ENCODE assay signal across 19 cellular contexts in genomic region chr2:226775032-226775509, GRCh38. TPM values are rescaled to one million over a fixed set of nuclear protein-coding genes. Genes with fewer than 3 reads are reported as not detected.
DNase-seq lines count a peak whose midpoint lies in the region; ATAC-seq, FAIRE-seq and TF ChIP-seq lines count a peak whose summit lies in the region.
"Had no signal": no experiment of that assay in that cellular context is flagged by ENCODE, and none has a peak within 500 bp of the region (broad histone marks: within the 10 kb centered on the region; RNA-seq: fewer than 3 reads in every experiment).

No MANE protein-coding gene starts in this region.

- H3K9me1 ChIP-seq in keratinocyte (ENCODE audit: control insufficient read depth, extremely low read depth, insufficient read depth, low read length), result no peaks in the 10 kb centered on the region

- ATAC-seq in HepG2 (no peak), right lobe of liver (no peak), GM21717 (IDR thresholded peaks at IDR 0.05; ENCODE audit: unreplicated experiment) (no peak)
- ATAC-seq: A549 had no signal

- no peak overlapping the region for H3K4me2 ChIP-seq in HepG2 (ENCODE audit: low read depth, low read length)
- H3K4me2 ChIP-seq in MM.1S (ENCODE audit: low read depth, low read length), result 0 out of 2 replicates have a peak overlapping the region, but pooled peaks have one; percentile 68
- H3K4me2 ChIP-seq in keratinocyte (ENCODE audit: control insufficient read depth, extremely low read depth, insufficient read depth, low read depth, low read length), result no peak overlapping the region
- H3K4me2 ChIP-seq: A549 had no signal

- TF ChIP-seq RAD21 in HepG2 (CRISPR knock-in tag; IDR thresholded peaks at IDR 0.05), result no peak

- H3K4me1 ChIP-seq in HepG2 (ENCODE audit: insufficient read depth, low read length) (peaks cover 26% of the 10 kb centered on the region), right lobe of liver (peaks cover 0 to 36% (median 11%) of the 10 kb centered on the region in 4 donors), MM.1S (ENCODE audit: low read length) (peaks cover 40% of the 10 kb centered on the region), keratinocyte (ENCODE audit: control insufficient read depth, extremely low read depth, insufficient read depth, low read length) (peaks cover 17% of the 10 kb centered on the region), skeletal muscle tissue (ENCODE audit: control insufficient read depth in 3 of 3, insufficient read depth in 3 of 3, low read length in 3 of 3) (peaks cover 20 to 30% (median 26%) of the 10 kb centered on the region in 3 donors)

- TF ChIP-seq EP300 in HepG2 (IDR thresholded peaks at IDR 0.05; ENCODE audit: low read depth in 2 of 2, low read length in 2 of 2), result no peak
- TF ChIP-seq EP300 in HepG2 (CRISPR knock-in tag; IDR thresholded peaks at IDR 0.05; ENCODE audit: borderline replicate concordance), result no peak

- H3K9me3 ChIP-seq in HepG2 (ENCODE audit: low read length) (peaks cover 11% of the 10 kb centered on the region), right lobe of liver (no peaks in the 10 kb centered on the region), MM.1S (replicated peaks; ENCODE audit: insufficient read depth, low read length) (no peaks in the 10 kb centered on the region), keratinocyte (ENCODE audit: control insufficient read depth, low read depth, low read length) (no peaks in the 10 kb centered on the region), skeletal muscle tissue (ENCODE audit: control insufficient read depth in 3 of 3, low read length in 3 of 3) (no peaks in the 10 kb centered on the region)

- intact Hi-C loops in HepG2 (cut with micrococcal nuclease; ENCODE audit: unreplicated experiment), result no loop called here
- intact Hi-C loops in right lobe of liver (cut with DNase I), result no loop called here

- H3K9me2 ChIP-seq in MM.1S (replicated peaks; ENCODE audit: insufficient read depth, low read length), result no peaks in the 10 kb centered on the region

- dilution Hi-C loops in keratinocyte (cut with MboI; ENCODE audit: extremely low pct_ligation_motif_present, low sequenced_read_pairs), result no loop called here

- FAIRE-seq in HepG2 (lab: Jason Lieb, UNC), result no peak
- peak; percentile 13 for FAIRE-seq in keratinocyte (lab: Jason Lieb, UNC)
- FAIRE-seq: A549, GM12892, GM18507 had no signal

- H3K36me3 ChIP-seq in HepG2 (replicated peaks in 1 of 2; ENCODE audit: control insufficient read depth in 1 of 2, insufficient read depth in 2 of 2, low read length in 2 of 2) (peaks cover 1 to 12% of the 10 kb centered on the region in 2 experiments; a peak in 2 of 5 replicates), right lobe of liver (no peaks in the 10 kb centered on the region), MM.1S (replicated peaks; ENCODE audit: insufficient read depth, low read length) (no peaks in the 10 kb centered on the region), keratinocyte (ENCODE audit: control insufficient read depth in 2 of 2, extremely low read depth in 1 of 2, insufficient read depth in 2 of 2, low read length in 2 of 2) (peaks cover 9% of the 10 kb centered on the region in 2 experiments), skeletal muscle tissue (ENCODE audit: control insufficient read depth in 3 of 3, insufficient read depth in 3 of 3, low read length in 3 of 3) (peaks cover 0 to 10% (median 0%) of the 10 kb centered on the region in 3 donors)

- H3K9ac ChIP-seq in HepG2 (ENCODE audit: insufficient read depth, low read depth, low read length) (no peak overlapping the region), MM.1S (ENCODE audit: low read length) (no peak overlapping the region), keratinocyte (ENCODE audit: control insufficient read depth, extremely low read depth, insufficient read depth, low read length) (no peak overlapping the region), skeletal muscle tissue (ENCODE audit: low read depth in 1 of 3, low read length in 3 of 3) (no peak overlapping the region)

- H3K79me2 ChIP-seq in HepG2 (ENCODE audit: insufficient read depth, low read length), result peaks cover 9% of the 10 kb centered on the region
- peaks cover 12% of the 10 kb centered on the region; the same call in 1 of the 2 replicates for H3K79me2 ChIP-seq in MM.1S (ENCODE audit: low read length)
- peaks cover 25% of the 10 kb centered on the region for H3K79me2 ChIP-seq in keratinocyte (ENCODE audit: control insufficient read depth, insufficient read depth, low read length)

- no peak overlapping the region for H3K27ac ChIP-seq in HepG2 (ENCODE audit: extremely low read length, insufficient read depth, low read length)
- H3K27ac ChIP-seq in right lobe of liver, result no peak overlapping the region
- peak overlapping the region; percentile 97; the same call in 1 of the 2 replicates for H3K27ac ChIP-seq in MM.1S (ENCODE audit: low read length)
- no peak overlapping the region for H3K27ac ChIP-seq in keratinocyte (ENCODE audit: control insufficient read depth, insufficient read depth, low read length)
- H3K27ac ChIP-seq in skeletal muscle tissue (ENCODE audit: low read depth, low read length), result peak overlapping the region; percentile 78
- H3K27ac ChIP-seq: 22Rv1, A549 had no signal

- H4K20me1 ChIP-seq in HepG2 (ENCODE audit: insufficient read depth, low read length), result no peaks in the 10 kb centered on the region
- no peaks in the 10 kb centered on the region for H4K20me1 ChIP-seq in MM.1S (ENCODE audit: insufficient read depth, low read length)
- H4K20me1 ChIP-seq in keratinocyte (ENCODE audit: control insufficient read depth, extremely low read depth, insufficient read depth, low read length), result no peaks in the 10 kb centered on the region

- in situ Hi-C loops in HepG2 (cut with HindIII; ENCODE audit: extremely low pct_ligation_motif_present, low pct_unique_long_range_greater_than_20kb), result no loop called here

- BruUV-seq in HepG2 (replicated peaks; lab: Mats Ljungman, UMichigan), result no TSS peak

- no peak overlapping the region for H2AFZ ChIP-seq in HepG2 (ENCODE audit: low read length)
- H2AFZ ChIP-seq in MM.1S (ENCODE audit: low read length), result no peak overlapping the region
- H2AFZ ChIP-seq in keratinocyte (ENCODE audit: control insufficient read depth, low read length), result no peak overlapping the region

- WGBS in HepG2 (ENCODE audit: low lambda C conversion rate), result 97% methylated on average over 3 of the region's 3 CpGs
- 100% methylated on average over 3 of the region's 3 CpGs for WGBS in right lobe of liver (ENCODE audit: insufficient coverage, low coverage, low lambda C conversion rate, missing lambda C conversion rate)

- DNase-seq in HepG2 (ENCODE audit: low spot score), result no peak
- DNase-seq in right lobe of liver, result no peak
- no peak for DNase-seq in MM.1S
- DNase-seq in keratinocyte (ENCODE audit: low read depth, low spot score), result no peak
- DNase-seq in GM19238 (ENCODE audit: insufficient read length, low spot score), result no peak
- DNase-seq in activated gamma-delta T cell (lab: John Stamatoyannopoulos, UW), result no peak
- DNase-seq: AML-193; CD4-positive, alpha-beta memory T cell; DMS153; DMS79; GDM1; GOT3; H9 had no signal

- H3K4me3 ChIP-seq in HepG2 (replicated peaks in 1 of 3; ENCODE audit: insufficient read depth in 1 of 3, low read depth in 2 of 3, low read length in 3 of 3), result no peak overlapping the region
- H3K4me3 ChIP-seq in right lobe of liver, result no peak overlapping the region
- H3K4me3 ChIP-seq in MM.1S (ENCODE audit: low read length), result no peak overlapping the region
- H3K4me3 ChIP-seq in keratinocyte (ENCODE audit: control insufficient read depth in 2 of 3, extremely low read depth in 1 of 3, insufficient read depth in 2 of 3, low read depth in 1 of 3, low read length in 3 of 3), result no peak overlapping the region
- H3K4me3 ChIP-seq in skeletal muscle tissue (ENCODE audit: low read length in 3 of 3), result no peak overlapping the region
- H3K4me3 ChIP-seq: A549 had no signal

- H3K27me3 ChIP-seq in HepG2 (ENCODE audit: control insufficient read depth in 1 of 2, insufficient read depth in 2 of 2, low read length in 2 of 2) (no peaks in the 10 kb centered on the region), right lobe of liver (no peaks in the 10 kb centered on the region), MM.1S (replicated peaks; ENCODE audit: insufficient read depth, low read length) (no peaks in the 10 kb centered on the region), keratinocyte (ENCODE audit: control insufficient read depth, extremely low read depth, insufficient read depth, low read length) (no peaks in the 10 kb centered on the region), skeletal muscle tissue (ENCODE audit: control insufficient read depth in 3 of 3, insufficient read depth in 3 of 3, low read length in 3 of 3) (no peaks in the 10 kb centered on the region)

- TF ChIP-seq CTCF in HepG2 (CRISPR knock-in tag; IDR thresholded peaks at IDR 0.05) (no peak), right lobe of liver (IDR thresholded peaks at IDR 0.05) (no peak), MM.1S (IDR thresholded peaks at IDR 0.05; ENCODE audit: low read length) (no peak), keratinocyte (optimal IDR thresholded peaks at IDR 0.05 in 1 of 3, IDR thresholded peaks at IDR 0.05 in 1 of 3, conservative IDR thresholded peaks at IDR 0.05 in 1 of 3; ENCODE audit: extremely low read depth in 1 of 3, insufficient read depth in 2 of 3, low read length in 3 of 3) (no peak)

- TF ChIP-seq POLR2A in HepG2 (IDR thresholded peaks at IDR 0.05; ENCODE audit: insufficient read depth in 1 of 2, low read depth in 2 of 2, low read length in 2 of 2), result no peak
- no peak for TF ChIP-seq POLR2A in right lobe of liver (IDR thresholded peaks at IDR 0.05)

- POLR2A ChIA-PET in HepG2 (lab: Yijun Ruan, JAX), result no interaction called here

- CTCF ChIA-PET in HepG2 (lab: Yijun Ruan, JAX; ENCODE audit: low intra/inter-chr PET ratio, low total read pairs), result no interaction called here

- peaks cover 21% of the 10 kb centered on the region for H3F3A ChIP-seq in MM.1S (ENCODE audit: insufficient read depth, low read length)

RNA-seq across cellular contexts. Expression of gene IRS1, which starts 24.5 kb away (rescaled TPM):
- total RNA-seq in HepG2 (2016; rRNA removed; fragmentation: Illumina TruSeq; extraction: Trizol), result 7.9 and 8.7 TPM in 2 replicates
- total RNA-seq in HepG2 (2016; cell fraction: cytosol; rRNA removed; fragmentation: Illumina TruSeq; extraction: Trizol; ENCODE audit: low read depth), result 0.51 and 0.53 TPM in 2 replicates
- total RNA-seq in HepG2 (2016; cell fraction: insoluble cytoplasmic fraction; rRNA removed; fragmentation: Illumina TruSeq; extraction: Trizol), result 7.1 and 8.1 TPM in 2 replicates
- total RNA-seq in HepG2 (2016; cell fraction: membrane; rRNA removed; fragmentation: Illumina TruSeq; extraction: Trizol), result 2.7 and 3.0 TPM in 2 replicates
- 10.7 and 14.1 TPM in 2 replicates for total RNA-seq in HepG2 (2016; cell fraction: nucleus; rRNA removed; fragmentation: Illumina TruSeq; extraction: Trizol)
- 9.0 and 12.8 TPM in 2 replicates for polyA plus RNA-seq in HepG2 (2011; rRNA removed)
- 7.1 and 7.9 TPM in 2 replicates for polyA plus RNA-seq in HepG2 (2011; cell fraction: cytosol; rRNA removed)
- polyA plus RNA-seq in HepG2 (2011; cell fraction: nucleus; rRNA removed), result 15.3 and 15.6 TPM in 2 replicates
- 14.3 and 15.3 TPM in 2 replicates for polyA plus RNA-seq in HepG2 (2012)
- 0.25 and 0.50 TPM in 2 replicates for polyA plus RNA-seq in HepG2 (2016; cell fraction: cytosol; fragmentation: Illumina TruSeq; extraction: Trizol; ENCODE audit: low read depth)
- polyA plus RNA-seq in HepG2 (2016; cell fraction: insoluble cytoplasmic fraction; fragmentation: Illumina TruSeq; extraction: Trizol; ENCODE audit: low read depth), result 6.8 and 8.7 TPM in 2 replicates
- polyA plus RNA-seq in HepG2 (2016; cell fraction: membrane; fragmentation: Illumina TruSeq; extraction: Trizol; ENCODE audit: low read depth), result 1.1 and 1.4 TPM in 2 replicates
- 11.6 and 13.6 TPM in 2 replicates for polyA plus RNA-seq in HepG2 (2016; cell fraction: nucleus; fragmentation: Illumina TruSeq; extraction: Trizol; ENCODE audit: insufficient read depth, low read depth)
- polyA minus RNA-seq in HepG2 (2011; rRNA and poly(A)+ RNA removed; ENCODE audit: low replicate concordance), result 0.68 and 28.1 TPM in 2 replicates
- 11.2 and 13.5 TPM in 2 replicates for polyA minus RNA-seq in HepG2 (2011; cell fraction: cytosol; rRNA and poly(A)+ RNA removed)
- polyA minus RNA-seq in HepG2 (2011; cell fraction: nucleus; rRNA and poly(A)+ RNA removed), result 26.8 and 36.8 TPM in 2 replicates
- 10 to 100 TPM in 5 of 6 experiments, 1 to 10 TPM in 1; 9.0 to 24.4 (median 15.8) TPM for total RNA-seq in right lobe of liver
- polyA plus RNA-seq in keratinocyte, result 10.1 to 15.8 TPM (median 11.2 TPM) in 3 replicates
- polyA plus RNA-seq in keratinocyte (2011; ENCODE audit: low read depth), result 3.1 TPM
- polyA plus RNA-seq in keratinocyte (2011; cell fraction: cytosol; rRNA removed), result 8.4 and 12.5 TPM in 2 replicates
- polyA plus RNA-seq in keratinocyte (2011; cell fraction: nucleus; rRNA removed), result 21.1 and 26.0 TPM in 2 replicates
- 4.4 and 14.4 TPM in 2 replicates for polyA plus RNA-seq in keratinocyte (2012; ENCODE audit: low replicate concordance)
- 15.8 to 35.1 TPM (median 21.6 TPM) in 3 replicates for polyA minus RNA-seq in keratinocyte
- 34.7 TPM for polyA minus RNA-seq in keratinocyte (2011; cell fraction: cytosol; rRNA and poly(A)+ RNA removed)
- polyA minus RNA-seq in keratinocyte (2011; cell fraction: nucleus; rRNA and poly(A)+ RNA removed), result 38.6 and 48.2 TPM in 2 replicates
- 13.0 TPM for total RNA-seq in skeletal muscle tissue

Comparison
In these comparisons a context has a peak if more than half of its experiments do, and no peak if none do; other contexts are left out.
1. H3K27ac ChIP-seq: peak in MM.1S (single experiment) and skeletal muscle tissue (single experiment); none in HepG2 (single experiment), right lobe of liver (0 of 3) and keratinocyte (single experiment).